Comparison of ENCODE assay signal across 14 cellular contexts in genomic region chr3:72058493-72059081, GRCh38.
DNase-seq lines count a peak whose midpoint lies in the region; ATAC-seq and TF ChIP-seq lines count a peak whose summit lies in the region.
"Had no signal": no experiment of that assay in that cellular context is flagged by ENCODE, and none has a peak within 500 bp of the region (broad histone marks: within the 10 kb centered on the region; RNA-seq: fewer than 3 reads in every experiment).

No MANE protein-coding gene starts in this region.

- DNase-seq in NCI-H2081 (lab: John Stamatoyannopoulos, UW) = peak; percentile 47 to 83
- DNase-seq in NCI-H2081 treated with DMSO at 0.1 percent for 48 hours (lab: John Stamatoyannopoulos, UW) = no peak
- peak; percentile 26 for DNase-seq in NCI-H2196 treated with DMSO at 0.1 percent for 48 hours (lab: John Stamatoyannopoulos, UW; ENCODE audit: unreplicated experiment)
- peak; percentile 98 for DNase-seq in cerebellar cortex (ENCODE audit: low spot score)
- DNase-seq in psoas muscle = peak; percentile 55 to 81
- no peak for DNase-seq in inferior parietal cortex (ENCODE audit: extremely low spot score)
- no peak for DNase-seq in Calu3
- DNase-seq in SIG-M5 treated with dmso at 0.1 percent for 504 hours (lab: John Stamatoyannopoulos, UW; ENCODE audit: unreplicated experiment) = no peak
- DNase-seq: 8988T; activated CD4-positive, alpha-beta T cell treated with anti-CD3 and anti-CD28 coated beads for 36 hours; activated naive CD4-positive, alpha-beta T cell treated with Interleukin-2 at 50 U/mL for 16 hours had no signal

- no peaks in the 10 kb centered on the region for H3K9me3 ChIP-seq in psoas muscle

- intact Hi-C loops in psoas muscle (cut with DNase I) = loop anchor here in 1 of 2 donors (5.0 kb wide), 1 partner anchor 54 kb away; no protein-coding TSS in a partner anchor
- intact Hi-C loops in Calu3 (cut with micrococcal nuclease; ENCODE audit: unreplicated experiment) = no loop called here

- H3K4me1 ChIP-seq in psoas muscle = peaks cover 5% of the 10 kb centered on the region

- no peak overlapping the region for H3K4me3 ChIP-seq in psoas muscle

- no peaks in the 10 kb centered on the region for H3K4me1 Mint-ChIP-seq in Calu3 (ENCODE audit: low read depth, unreplicated experiment)
- H3K4me1 Mint-ChIP-seq: IgD-negative memory B cell had no signal

- H3K36me3 Mint-ChIP-seq in Calu3 (ENCODE audit: insufficient read depth, unreplicated experiment) = no peaks in the 10 kb centered on the region

- ATAC-seq in psoas muscle = peak; percentile 89 to 99 (median 96)
- ATAC-seq: activated CD4-positive, alpha-beta T cell treated with anti-CD3 and anti-CD28 coated beads for 36 hours had no signal

- peak overlapping the region; percentile 52 for H3K27ac ChIP-seq in psoas muscle
- H3K27ac ChIP-seq: C4-2B had no signal

- TF ChIP-seq CTCF in psoas muscle (IDR thresholded peaks at IDR 0.05) (no peak), Calu3 (IDR thresholded peaks at IDR 0.05; ENCODE audit: unreplicated experiment) (no peak)

- H3K27ac Mint-ChIP-seq in Calu3 (ENCODE audit: unreplicated experiment) = no peak overlapping the region
- H3K27ac Mint-ChIP-seq: activated CD4-positive, alpha-beta T cell treated with anti-CD3 and anti-CD28 coated beads for 36 hours; dendritic cell treated with granulocyte-macrophage colony-stimulating factor and Interleukin-4, amounts not matched to agents 40 ng/mL and 50 ng/mL, for 4 days had no signal

- 39 to 40% (median 39%) methylated on average over 9 of the region's 9 CpGs for WGBS in psoas muscle, 3 donors

- H3K36me3 ChIP-seq in psoas muscle (ENCODE audit: insufficient read depth in 1 of 2, low read depth in 1 of 2) = no peaks in the 10 kb centered on the region

- CTCF ChIA-PET in Calu3 (lab: Charles Lee) = no interaction called here

- BruUV-seq in Calu3 (replicated peaks; lab: Mats Ljungman, UMichigan) = no TSS peak

- H3K9me3 Mint-ChIP-seq in Calu3 (ENCODE audit: low read depth, unreplicated experiment) = no peaks in the 10 kb centered on the region

- no peaks in the 10 kb centered on the region for H3K27me3 ChIP-seq in psoas muscle (ENCODE audit: insufficient read depth in 3 of 3, low read length in 2 of 3)

- H3K4me3 Mint-ChIP-seq in Calu3 (ENCODE audit: low read depth, unreplicated experiment) = no peak overlapping the region
- H3K4me3 Mint-ChIP-seq: activated CD4-positive, alpha-beta T cell treated with anti-CD3 and anti-CD28 coated beads for 36 hours; dendritic cell treated with granulocyte-macrophage colony-stimulating factor and Interleukin-4, amounts not matched to agents 40 ng/mL and 50 ng/mL, for 4 days; IgD-negative memory B cell had no signal

- peaks cover 41% of the 10 kb centered on the region for H3K27me3 Mint-ChIP-seq in Calu3 (ENCODE audit: unreplicated experiment)

Comparison
In these comparisons a context has a peak if more than half of its experiments do, and no peak if none do; other contexts are left out.
1. DNase-seq: peak in NCI-H2081 (2 of 2), NCI-H2196 treated with DMSO at 0.1 percent for 48 hours (single experiment), cerebellar cortex (single experiment) and psoas muscle (2 of 2); none in NCI-H2081 treated with DMSO at 0.1 percent for 48 hours (single experiment), inferior parietal cortex (single experiment), Calu3 (single experiment) and SIG-M5 treated with dmso at 0.1 percent for 504 hours (single experiment).